ENCODE assay signal across 8 cellular contexts in genomic region chr10:70232155-70232858, GRCh38. TPM values are rescaled to one million over a fixed set of nuclear protein-coding genes. Genes with fewer than 3 reads are reported as not detected.
DNase-seq lines count a peak whose midpoint lies in the region; ATAC-seq and TF ChIP-seq lines count a peak whose summit lies in the region.

No MANE protein-coding gene starts in this region.

- DNase-seq in DMS53 treated with DMSO at 0.1 percent for 48 hours (lab: John Stamatoyannopoulos, UW; ENCODE audit: unreplicated experiment) (peak; percentile 56), Karpas-422 (peak; percentile 71), WTC11 (ENCODE audit: low spot score) (no peak), dedifferentiated amniotic fluid mesenchymal stem cell (ENCODE audit: extremely low spot score) (peak; percentile 25), mesenteric fat pad (ENCODE audit: low spot score) (no peak)
- DNase-seq in stimulated activated CD8-positive, alpha-beta memory T cell treated with anti-CD3 and anti-CD28 coated beads, Interleukin-12 subunit alpha, Interleukin-12 subunit beta, amount 100 ng/mL, for 4 hours (ENCODE audit: low read depth) = peak; percentile 28

- no peaks in the 10 kb centered on the region; the same call in 1 of the 2 replicates for H3K27me3 Mint-ChIP-seq in WTC11 (ENCODE audit: low read depth)

- POLR2A ChIA-PET in WTC11 (lab: Charles Lee) = interaction anchor here (1.2 to 1.5 kb wide), 2 partner anchors 10 to 62 kb away, joined by 4 read pairs; partner anchors contain the start of gene SAR1A

- ATAC-seq in WTC11 = no peak
- ATAC-seq in HG02610 (IDR thresholded peaks at IDR 0.05; ENCODE audit: unreplicated experiment) = no peak

- H3K9me3 Mint-ChIP-seq in WTC11 = peaks cover 3% of the 10 kb centered on the region

- H3K4me1 ChIP-seq in Karpas-422 (ENCODE audit: low read length) = peaks cover 55% of the 10 kb centered on the region
- H3K4me1 ChIP-seq in liver (ENCODE audit: control insufficient read depth in 4 of 4, insufficient read depth in 4 of 4, low read length in 3 of 4) = peaks cover 0 to 7% (median 4%) of the 10 kb centered on the region in 4 donors

- 2% methylated on average over 39 of the region's 39 CpGs for WGBS in liver

- peak overlapping the region; percentile 98 for H3K4me2 ChIP-seq in Karpas-422 (ENCODE audit: low read depth, low read length, poor library complexity, severe bottlenecking)

- H3K27ac ChIP-seq in Karpas-422 (ENCODE audit: low read length) = peak overlapping the region; percentile 68
- peak overlapping the region; percentile 74 to 92 for H3K27ac ChIP-seq in liver (ENCODE audit: low read depth in 1 of 2, low read length in 2 of 2)

- H3K4me1 Mint-ChIP-seq in WTC11 = peaks cover 8% of the 10 kb centered on the region

- H3K27me3 ChIP-seq in Karpas-422 (ENCODE audit: low read length) (no peaks in the 10 kb centered on the region), liver (ENCODE audit: control insufficient read depth in 4 of 4, insufficient read depth in 4 of 4, low read length in 3 of 4) (no peaks in the 10 kb centered on the region)

- H3K9me3 ChIP-seq in Karpas-422 (ENCODE audit: low read length) = no peaks in the 10 kb centered on the region
- no peaks in the 10 kb centered on the region for H3K9me3 ChIP-seq in liver (ENCODE audit: control insufficient read depth in 4 of 4, low read length in 3 of 4)

- no peak overlapping the region for H2AFZ ChIP-seq in Karpas-422 (ENCODE audit: low read length)

- H3K4me3 ChIP-seq in Karpas-422 (ENCODE audit: low read length) (peak overlapping the region; percentile 90), liver (ENCODE audit: low read depth in 1 of 3, low read length in 3 of 3) (peak overlapping the region; percentile 80 to 98 (median 81))

- H4K20me1 ChIP-seq in Karpas-422 (ENCODE audit: insufficient read depth, low read depth, low read length) = peaks cover 19% of the 10 kb centered on the region; the same call in 1 of the 2 replicates

- H3K4me3 Mint-ChIP-seq in WTC11 = peak overlapping the region; percentile 92

- peaks cover 59% of the 10 kb centered on the region for H3K79me2 ChIP-seq in Karpas-422 (ENCODE audit: low read length)

- H3K27ac Mint-ChIP-seq in WTC11 = peak overlapping the region; percentile 1; the same call in 1 of the 2 replicates

- CTCF ChIA-PET in WTC11 (lab: Charles Lee) = interaction anchor here (0.6 to 3.2 kb wide), 10 partner anchors 11 to 379 kb away, joined by 3 to 48 read pairs (median 8); partner anchors contain the start of gene TYSND1

- TF ChIP-seq CTCF in WTC11 (IDR thresholded peaks at IDR 0.05) (no peak), liver (IDR thresholded peaks at IDR 0.05; ENCODE audit: low read depth, low read length, missing input control) (no peak)

- H3K36me3 ChIP-seq in Karpas-422 (ENCODE audit: insufficient read depth, low read length) (peaks cover 35% of the 10 kb centered on the region), liver (ENCODE audit: control insufficient read depth in 4 of 4, insufficient read depth in 3 of 4, low read depth in 1 of 4, low read length in 3 of 4) (peaks cover 1 to 9% (median 6%) of the 10 kb centered on the region in 4 donors)

- no peaks in the 10 kb centered on the region for H3K9me2 ChIP-seq in Karpas-422 (replicated peaks; ENCODE audit: insufficient read depth, low read length)

- peaks cover 19% of the 10 kb centered on the region for H3K36me3 Mint-ChIP-seq in WTC11

- H3K9ac ChIP-seq in Karpas-422 (ENCODE audit: low read length) (peak overlapping the region; percentile 97), liver (ENCODE audit: low read depth in 1 of 2, low read length in 2 of 2) (peak overlapping the region; percentile 57 to 96)

- peak in 1 of 2 donors; percentile 6 for TF ChIP-seq RAD21 in liver (IDR thresholded peaks at IDR 0.05)

TF ChIP-seq in WTC11, 78 proteins besides CTCF, POLR2A, EP300 and RAD21 (continues in another document):
- TF ChIP-seq HMGA2 (CRISPR knock-in tag; IDR thresholded peaks at IDR 0.05) = no peak
- no peak for TF ChIP-seq FOXP4 (CRISPR knock-in tag; IDR thresholded peaks at IDR 0.05)
- no peak for TF ChIP-seq NR2C2 (CRISPR knock-in tag; IDR thresholded peaks at IDR 0.05)
- TF ChIP-seq GABPB1 (CRISPR knock-in tag; IDR thresholded peaks at IDR 0.05) = 0 out of 2 replicates have a peak, but pooled peaks have one; percentile 20
- no peak for TF ChIP-seq CDX4 (CRISPR knock-in tag; IDR thresholded peaks at IDR 0.05; ENCODE audit: borderline replicate concordance)

TF ChIP-seq in liver, 16 proteins besides CTCF, POLR2A, EP300 and RAD21:
- peak in 1 of 2 donors; percentile 30 for TF ChIP-seq RXRA (IDR thresholded peaks at IDR 0.05)
- no peak for TF ChIP-seq NR2F2 (IDR thresholded peaks at IDR 0.05)
- peak; percentile 21 for TF ChIP-seq SP1 (IDR thresholded peaks at IDR 0.05)
- TF ChIP-seq HNF4A (conservative IDR thresholded peaks at IDR 0.05) = peak in 1 of 2 donors; percentile 15
- TF ChIP-seq FOXA1 (IDR thresholded peaks at IDR 0.05) = no peak
- peak; percentile 11 for TF ChIP-seq YY1 (IDR thresholded peaks at IDR 0.05)
- TF ChIP-seq REST (IDR thresholded peaks at IDR 0.05) = peak; percentile 83
- no peak for TF ChIP-seq HNF4G (IDR thresholded peaks at IDR 0.05)
- peak; percentile 39 for TF ChIP-seq MAX (IDR thresholded peaks at IDR 0.05)
- TF ChIP-seq FOXA2 (IDR thresholded peaks at IDR 0.05) = peak; percentile 10
- peak; percentile 72 to 81 for TF ChIP-seq JUND (IDR thresholded peaks at IDR 0.05)
- TF ChIP-seq ATF3 (IDR thresholded peaks at IDR 0.05) = peak; percentile 52

RNA-seq across cellular contexts. Expression of gene PPA1, which starts 0.9 kb away (rescaled TPM):
- total RNA-seq in Karpas-422 (2014; rRNA removed; shearing (Covaris generic); ENCODE audit: low replicate concordance) = 375 and 560 TPM in 2 replicates
- 140 to 180 TPM (median 144 TPM) in 3 replicates for total RNA-seq in WTC11 (2021)
- 10 to 100 TPM; 91.1 to 92.0 TPM for total RNA-seq in liver
- polyA plus RNA-seq in liver = 100 to 1,000 TPM; 107 to 111 TPM
- 338 TPM for total RNA-seq in mesenteric fat pad

RNA-seq across cellular contexts. Expression of gene NPFFR1, which starts 51.5 kb away (rescaled TPM):
- total RNA-seq in Karpas-422 (2014; rRNA removed; shearing (Covaris generic); ENCODE audit: low replicate concordance) = not detected in 2 replicates
- 0.04 to 0.05 TPM in 2 of 3 replicates, not detected in the other for total RNA-seq in WTC11 (2021)
- under 1 TPM in 1 of 2 donors, not detected in 1; under 0.01 TPM for total RNA-seq in liver
- not detected for polyA plus RNA-seq in liver
- total RNA-seq in mesenteric fat pad = not detected

Comparison
In these comparisons a context has a peak if more than half of its experiments do, and no peak if none do; other contexts are left out.
1. DNase-seq: peak in DMS53 treated with DMSO at 0.1 percent for 48 hours (single experiment), Karpas-422 (single experiment), dedifferentiated amniotic fluid mesenchymal stem cell (single experiment) and stimulated activated CD8-positive, alpha-beta memory T cell treated with anti-CD3 and anti-CD28 coated beads, Interleukin-12 subunit alpha, Interleukin-12 subunit beta, amount 100 ng/mL, for 4 hours (single experiment); none in WTC11 (single experiment) and mesenteric fat pad (single experiment).